ENCODE assay signal across 9 cellular contexts in genomic region chr5:171595801-171596231, GRCh38.
A peak's percentile ranks its signal among the peaks of the same experiment; 100 is the strongest.
DNase-seq lines count a peak whose midpoint lies in the region; ATAC-seq and TF ChIP-seq lines count a peak whose summit lies in the region.
"Had no signal": no experiment of that assay in that cellular context is flagged by ENCODE, and none has a peak within 500 bp of the region (broad histone marks: within the 10 kb centered on the region; RNA-seq: fewer than 3 reads in every experiment).

No MANE protein-coding gene starts in this region.

- no peaks in the 10 kb centered on the region for H3K27me3 ChIP-seq in Peyer's patch

- H3K4me1 ChIP-seq in Peyer's patch: no peaks in the 10 kb centered on the region

- H3K4me3 ChIP-seq in astrocyte of the spinal cord (ENCODE audit: low read depth, low read length) (no peak overlapping the region), Peyer's patch (no peak overlapping the region)

- TF ChIP-seq CTCF in astrocyte of the spinal cord (IDR thresholded peaks at IDR 0.05; ENCODE audit: low read depth, low read length) (no peak), Peyer's patch (IDR thresholded peaks at IDR 0.05) (no peak), GM13977 (IDR thresholded peaks at IDR 0.05; ENCODE audit: extremely low read depth, insufficient read depth, missing control alignments) (no peak)

- H3K27ac ChIP-seq in Peyer's patch: no peak overlapping the region

- ATAC-seq in GM18873 (IDR thresholded peaks at IDR 0.05; ENCODE audit: low FRiP score, unreplicated experiment): peak; percentile 62
- peak; percentile 72 for ATAC-seq in HG03159 (IDR thresholded peaks at IDR 0.05; ENCODE audit: unreplicated experiment)

- no peaks in the 10 kb centered on the region for H3K36me3 ChIP-seq in Peyer's patch

- TF ChIP-seq POLR2A in Peyer's patch (IDR thresholded peaks at IDR 0.05): no peak

- DNase-seq in astrocyte of the spinal cord (ENCODE audit: low read depth, low spot score) (peak; percentile 71), pulmonary artery endothelial cell (ENCODE audit: low read depth, low spot score) (peak; percentile 55), NCI-H2107 treated with DMSO at 0.1 percent for 48 hours (lab: John Stamatoyannopoulos, UW; ENCODE audit: unreplicated experiment) (no peak), Peyer's patch (no peak), GM13977 (ENCODE audit: low spot score) (no peak)
- DNase-seq in activated CD8-positive, alpha-beta memory T cell treated with anti-CD3 and anti-CD28 coated beads, Interleukin-2, amount 50 U/mL, for 48 hours: no peak
- DNase-seq: activated CD8-positive, alpha-beta memory T cell treated with anti-CD3 and anti-CD28 coated beads, Interleukin-2, amount 50 U/mL, for 4 hours had no signal

- no peaks in the 10 kb centered on the region for H3K9me3 ChIP-seq in Peyer's patch

- in situ Hi-C loops in astrocyte of the spinal cord (cut with HindIII; ENCODE audit: low sequenced_read_pairs) (no loop called here), GM13977 (cut with MboI; ENCODE audit: low pct_unique_long_range_greater_than_20kb, low sequenced_read_pairs, unreplicated experiment) (no loop called here)

Comparison
In these comparisons a context has a peak if more than half of its experiments do, and no peak if none do; other contexts are left out.
1. DNase-seq: peak in astrocyte of the spinal cord (single experiment) and pulmonary artery endothelial cell (single experiment); none in activated CD8-positive, alpha-beta memory T cell treated with anti-CD3 and anti-CD28 coated beads, Interleukin-2, amount 50 U/mL, for 48 hours (single experiment), NCI-H2107 treated with DMSO at 0.1 percent for 48 hours (single experiment), Peyer's patch (0 of 3) and GM13977 (single experiment).